7 cellular contexts compared by ENCODE assay signal in the genomic region with DNA sequence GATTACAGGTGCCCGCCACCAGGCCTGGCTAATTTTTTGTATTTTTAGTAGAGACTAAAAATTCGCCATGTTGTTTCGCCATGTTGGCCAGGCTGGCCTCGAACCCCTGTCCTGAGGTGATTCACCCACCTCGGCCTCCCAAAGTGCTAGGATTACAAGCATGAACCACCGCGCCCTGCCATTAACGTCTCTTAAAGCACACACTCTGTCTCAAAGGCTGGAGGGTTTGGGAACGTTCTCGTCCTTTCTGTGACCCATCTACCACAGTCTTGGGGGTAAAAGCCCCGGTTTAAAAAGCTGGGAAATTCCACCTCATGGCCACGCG. TPM values are rescaled to one million over a fixed set of nuclear protein-coding genes. Genes with fewer than 3 reads are reported as not detected.
A peak's percentile ranks its signal among the peaks of the same experiment; 100 is the strongest.
DNase-seq lines count a peak whose midpoint lies in the region; ATAC-seq and TF ChIP-seq lines count a peak whose summit lies in the region.

No MANE protein-coding gene starts in this region.

- no peaks in the 10 kb centered on the region for H3K27me3 Mint-ChIP-seq in activated naive CD8-positive, alpha-beta T cell treated with anti-CD3 and anti-CD28 coated beads, Interleukin-2, amount 50 U/mL, for 24 hours

- no peaks in the 10 kb centered on the region for H3K9me3 Mint-ChIP-seq in activated naive CD8-positive, alpha-beta T cell treated with anti-CD3 and anti-CD28 coated beads, Interleukin-2, amount 50 U/mL, for 24 hours

- H3K4me3 Mint-ChIP-seq in activated naive CD8-positive, alpha-beta T cell treated with anti-CD3 and anti-CD28 coated beads, Interleukin-2, amount 50 U/mL, for 24 hours: peak overlapping the region; percentile 49

- H3K27ac ChIP-seq in left lung (peak overlapping the region; percentile 88 to 93), substantia nigra (ENCODE audit: low read depth, low read length, poor library complexity, severe bottlenecking) (peak overlapping the region; percentile 82)

- no peaks in the 10 kb centered on the region for H3K27me3 ChIP-seq in left lung

- H3K4me1 Mint-ChIP-seq in activated naive CD8-positive, alpha-beta T cell treated with anti-CD3 and anti-CD28 coated beads, Interleukin-2, amount 50 U/mL, for 24 hours: peaks cover 22% of the 10 kb centered on the region

- no peaks in the 10 kb centered on the region for H3K36me3 ChIP-seq in left lung

- ATAC-seq in activated naive CD8-positive, alpha-beta T cell treated with anti-CD3 and anti-CD28 coated beads, Interleukin-2, amount 50 U/mL, for 24 hours: no peak
- ATAC-seq in left lung (no peak), HG03460 (IDR thresholded peaks at IDR 0.05; ENCODE audit: unreplicated experiment) (no peak)

- no peaks in the 10 kb centered on the region for H3K9me3 ChIP-seq in left lung

- intact Hi-C loops in left lung (cut with DNase I): no loop called here

- TF ChIP-seq CTCF in LNCaP clone FGC (IDR thresholded peaks at IDR 0.05; ENCODE audit: control insufficient read depth, extremely low read depth, insufficient read depth) (no peak), left lung (IDR thresholded peaks at IDR 0.05) (no peak)

- no peaks in the 10 kb centered on the region for H3K36me3 Mint-ChIP-seq in activated naive CD8-positive, alpha-beta T cell treated with anti-CD3 and anti-CD28 coated beads, Interleukin-2, amount 50 U/mL, for 24 hours (ENCODE audit: low read depth)

- H3K4me3 ChIP-seq in LNCaP clone FGC (ENCODE audit: low read depth, low read length) (peak overlapping the region; percentile 33), left lung (peak overlapping the region; percentile 26 to 37)

- H3K27ac Mint-ChIP-seq in activated naive CD8-positive, alpha-beta T cell treated with anti-CD3 and anti-CD28 coated beads, Interleukin-2, amount 50 U/mL, for 24 hours: peak overlapping the region; percentile 81

- DNase-seq in LNCaP clone FGC (ENCODE audit: low read depth): no peak
- DNase-seq in activated naive CD8-positive, alpha-beta T cell treated with anti-CD3 and anti-CD28 coated beads, Interleukin-2, amount 50 U/mL, for 24 hours: no peak
- no peak for DNase-seq in left lung
- no peak for DNase-seq in substantia nigra (lab: John Stamatoyannopoulos, UW)
- DNase-seq in HuH-7.5 (ENCODE audit: low spot score): no peak
- no peak for DNase-seq in COR-L47 (lab: John Stamatoyannopoulos, UW)

- peaks cover 13 to 21% of the 10 kb centered on the region in 2 donors for H3K4me1 ChIP-seq in left lung

RNA-seq across cellular contexts. Expression of a gene that starts 57.8 kb away (rescaled TPM):
- 10 to 100 TPM; 67.6 to 69.5 TPM for total RNA-seq in left lung
